Comparison of ENCODE assay signal across 11 cellular contexts in the genomic region with DNA sequence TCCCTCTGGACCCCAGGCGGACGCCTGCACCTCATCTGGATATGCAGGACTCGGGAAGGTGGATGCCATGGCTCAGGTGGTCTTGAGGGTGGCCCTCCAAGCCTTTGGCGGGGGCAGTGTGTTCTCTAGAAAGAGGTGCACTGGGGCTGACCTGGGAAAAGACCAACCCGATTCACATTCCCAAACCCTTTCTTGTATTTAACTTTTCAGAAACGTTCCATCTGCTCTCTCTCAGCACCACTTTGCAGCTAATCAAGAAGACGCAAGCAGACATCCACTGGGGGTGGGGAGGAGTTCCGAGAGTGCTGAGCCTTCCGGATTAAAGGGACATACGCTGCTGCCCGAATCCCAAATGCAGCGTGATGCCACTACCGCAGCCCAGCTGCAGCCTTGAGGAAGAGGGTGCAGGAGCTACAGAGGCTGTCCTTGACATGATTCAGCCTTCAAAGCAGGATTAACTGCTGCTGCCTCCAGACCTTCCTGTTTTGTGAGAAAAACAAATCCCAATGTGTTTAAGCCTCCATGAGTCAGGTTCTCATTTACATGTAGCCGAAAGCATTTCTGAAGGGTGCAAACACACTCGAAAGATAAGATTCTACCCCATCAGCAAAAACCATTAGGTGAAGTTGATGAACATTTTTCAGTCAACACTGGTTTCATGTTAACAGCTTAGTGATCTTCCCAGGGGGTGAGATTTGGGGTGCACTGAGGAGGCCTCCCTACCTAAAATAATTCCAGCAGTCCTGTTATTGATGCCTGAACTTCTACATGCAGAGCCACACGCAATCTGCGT. TPM values are rescaled to one million over a fixed set of nuclear protein-coding genes. Genes with fewer than 3 reads are reported as not detected.
DNase-seq lines count a peak whose midpoint lies in the region; ATAC-seq, FAIRE-seq and TF ChIP-seq lines count a peak whose summit lies in the region.
"Had no signal": no experiment of that assay in that cellular context is flagged by ENCODE, and none has a peak within 500 bp of the region (broad histone marks: within the 10 kb centered on the region; RNA-seq: fewer than 3 reads in every experiment).

No MANE protein-coding gene starts in this region.

- H3K9me3 ChIP-seq in HepG2 (ENCODE audit: low read length) (no peaks in the 10 kb centered on the region), prostate gland (no peaks in the 10 kb centered on the region)

- CTCF ChIA-PET in AG04449 (lab: Yijun Ruan, JAX) (interaction anchor here (1.2 to 1.7 kb wide), 6 partner anchors 9 to 273 kb away, joined by 3 to 6 read pairs (median 4); a partner anchor contains a TSS), HepG2 (lab: Yijun Ruan, JAX; ENCODE audit: low intra/inter-chr PET ratio, low total read pairs) (no interaction called here)

- no peaks in the 10 kb centered on the region for H4K20me1 ChIP-seq in HepG2 (ENCODE audit: insufficient read depth, low read length)

- BruUV-seq in HepG2 (replicated peaks; lab: Mats Ljungman, UMichigan), result no TSS peak

- no peak overlapping the region for H3K4me2 ChIP-seq in HepG2 (ENCODE audit: low read depth, low read length)

- H2AFZ ChIP-seq in HepG2 (ENCODE audit: low read length), result no peak overlapping the region

- H3K27me3 ChIP-seq in brain microvascular endothelial cell (replicated peaks), result no peaks in the 10 kb centered on the region
- peaks cover 4 to 45% of the 10 kb centered on the region in 2 experiments; a peak in 4 of 5 replicates for H3K27me3 ChIP-seq in HepG2 (ENCODE audit: control insufficient read depth in 1 of 2, insufficient read depth in 2 of 2, low read length in 2 of 2)
- H3K27me3 ChIP-seq in prostate gland (replicated peaks; ENCODE audit: insufficient read depth), result no peaks in the 10 kb centered on the region

- ATAC-seq in HepG2 (no peak), GM19397 (IDR thresholded peaks at IDR 0.05; ENCODE audit: unreplicated experiment) (no peak), HG03159 (IDR thresholded peaks at IDR 0.05; ENCODE audit: unreplicated experiment) (no peak)

- in situ Hi-C loops in brain microvascular endothelial cell (cut with HindIII; ENCODE audit: low pct_ligation_motif_present, low sequenced_read_pairs), result no loop called here
- in situ Hi-C loops in HepG2 (cut with HindIII; ENCODE audit: extremely low pct_ligation_motif_present, low pct_unique_long_range_greater_than_20kb), result no loop called here

- H3K9ac ChIP-seq in HepG2 (ENCODE audit: insufficient read depth, low read depth, low read length), result no peak overlapping the region

- intact Hi-C loops in HepG2 (cut with micrococcal nuclease; ENCODE audit: unreplicated experiment) (no loop called here), prostate gland (cut with DNase I) (no loop called here)

- POLR2A ChIA-PET in AG04449 (lab: Yijun Ruan, JAX), result interaction anchor here (1.8 kb wide), 1 partner anchor 74 kb away, joined by 7 read pairs; a partner anchor contains a TSS
- POLR2A ChIA-PET in HepG2 (lab: Yijun Ruan, JAX), result no interaction called here

- H3K27ac ChIP-seq in brain microvascular endothelial cell (no peak overlapping the region), HepG2 (ENCODE audit: extremely low read length, insufficient read depth, low read length) (no peak overlapping the region), prostate gland (no peak overlapping the region)

- TF ChIP-seq POLR2A in HepG2 (IDR thresholded peaks at IDR 0.05; ENCODE audit: insufficient read depth in 1 of 2, low read depth in 2 of 2, low read length in 2 of 2) (no peak), prostate gland (IDR thresholded peaks at IDR 0.05) (no peak)

- peaks cover 13% of the 10 kb centered on the region for H3K4me1 ChIP-seq in HepG2 (ENCODE audit: insufficient read depth, low read length)
- H3K4me1 ChIP-seq in prostate gland (replicated peaks), result no peaks in the 10 kb centered on the region

- peak overlapping the region; percentile 18; the same call in 1 of the 2 replicates for H3K4me3 ChIP-seq in AG04449 (ENCODE audit: low read depth, low read length)
- H3K4me3 ChIP-seq in brain microvascular endothelial cell (ENCODE audit: low read depth, low read length), result no peak overlapping the region
- H3K4me3 ChIP-seq in HepG2 (replicated peaks in 1 of 3; ENCODE audit: insufficient read depth in 1 of 3, low read depth in 2 of 3, low read length in 3 of 3), result no peak overlapping the region
- no peak overlapping the region for H3K4me3 ChIP-seq in prostate gland

- no peak for DNase-seq in AG04449 (ENCODE audit: low read depth, low spot score)
- peak; percentile 23 for DNase-seq in HPDE6-E6E7 (ENCODE audit: extremely low spot score)
- DNase-seq in brain microvascular endothelial cell, result peak; percentile 19
- DNase-seq in HepG2 (ENCODE audit: low spot score), result no peak
- DNase-seq in prostate gland (ENCODE audit: low spot score), result no peak
- no peak for DNase-seq in activated CD4-positive, alpha-beta T cell treated with anti-CD3 and anti-CD28 coated beads, Interleukin-2, amount 50 U/mL, for 4 hours
- DNase-seq: activated CD4-positive, CD25-positive, alpha-beta regulatory T cell treated with anti-CD3 and anti-CD28 coated beads, Interleukin-2, amount 50 U/mL, for 72 hours; midbrain; NCI-H345 had no signal

- TF ChIP-seq CTCF in AG04449 (IDR thresholded peaks at IDR 0.05; ENCODE audit: insufficient read depth, low read length, missing control alignments) (no peak), brain microvascular endothelial cell (IDR thresholded peaks at IDR 0.05; ENCODE audit: low read depth, low read length, missing control alignments) (no peak), HepG2 (CRISPR knock-in tag; IDR thresholded peaks at IDR 0.05) (no peak), prostate gland (IDR thresholded peaks at IDR 0.05) (no peak)

- TF ChIP-seq RAD21 in HepG2 (CRISPR knock-in tag; IDR thresholded peaks at IDR 0.05), result no peak

- no peaks in the 10 kb centered on the region for H3K79me2 ChIP-seq in HepG2 (ENCODE audit: insufficient read depth, low read length)

- TF ChIP-seq EP300 in HepG2 (IDR thresholded peaks at IDR 0.05; ENCODE audit: low read depth in 2 of 2, low read length in 2 of 2) (no peak), HepG2 (CRISPR knock-in tag; IDR thresholded peaks at IDR 0.05; ENCODE audit: borderline replicate concordance) (no peak)

- FAIRE-seq in HepG2 (lab: Jason Lieb, UNC), result no peak

- H3K36me3 ChIP-seq in brain microvascular endothelial cell (replicated peaks) (no peaks in the 10 kb centered on the region), HepG2 (replicated peaks in 1 of 2; ENCODE audit: control insufficient read depth in 1 of 2, insufficient read depth in 2 of 2, low read length in 2 of 2) (no peaks in the 10 kb centered on the region), prostate gland (no peaks in the 10 kb centered on the region)

- 33% methylated on average over 16 of the region's 17 CpGs for WGBS in HepG2 (ENCODE audit: low lambda C conversion rate)
- 50% methylated on average over 17 of the region's 17 CpGs for WGBS in prostate gland

TF ChIP-seq in HepG2, 621 proteins besides CTCF, POLR2A, EP300 and RAD21 (continues in another document):
- TF ChIP-seq ZNF883 (CRISPR knock-in tag; IDR thresholded peaks at IDR 0.05; ENCODE audit: not compliant biosample characterization) (no peak), FOXK1 (CRISPR knock-in tag; IDR thresholded peaks at IDR 0.05; ENCODE audit: borderline replicate concordance, low read depth) (no peak), ZNF3 (CRISPR knock-in tag; IDR thresholded peaks at IDR 0.05) (no peak), MAFF (IDR thresholded peaks at IDR 0.05; ENCODE audit: low read depth, low read length) (peak; percentile 62; the same call in 1 of the 2 replicates), ZNF451 (CRISPR knock-in tag; IDR thresholded peaks at IDR 0.05) (no peak)
- TF ChIP-seq, protein P1, sequence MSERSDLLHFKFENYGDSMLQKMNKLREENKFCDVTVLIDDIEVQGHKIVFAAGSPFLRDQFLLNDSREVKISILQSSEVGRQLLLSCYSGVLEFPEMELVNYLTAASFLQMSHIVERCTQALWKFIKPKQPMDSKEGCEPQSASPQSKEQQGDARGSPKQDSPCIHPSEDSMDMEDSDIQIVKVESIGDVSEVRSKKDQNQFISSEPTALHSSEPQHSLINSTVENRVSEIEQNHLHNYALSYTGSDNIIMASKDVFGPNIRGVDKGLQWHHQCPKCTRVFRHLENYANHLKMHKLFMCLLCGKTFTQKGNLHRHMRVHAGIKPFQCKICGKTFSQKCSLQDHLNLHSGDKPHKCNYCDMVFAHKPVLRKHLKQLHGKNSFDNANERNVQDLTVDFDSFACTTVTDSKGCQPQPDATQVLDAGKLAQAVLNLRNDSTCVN (CRISPR knock-in tag; IDR thresholded peaks at IDR 0.05; ENCODE audit: borderline replicate concordance), result no peak

RNA-seq across cellular contexts. Expression of a gene that starts 40.0 kb away (rescaled TPM):
- total RNA-seq in HepG2 (2016; rRNA removed; fragmentation: Illumina TruSeq; extraction: Trizol) (63.3 and 77.5 TPM in 2 replicates), prostate gland (10 to 100 TPM; 40.5 to 59.2 TPM)
- total RNA-seq in HepG2 (2016; cell fraction: cytosol; rRNA removed; fragmentation: Illumina TruSeq; extraction: Trizol; ENCODE audit: low read depth), result 28.7 and 33.2 TPM in 2 replicates
- 57.4 and 73.5 TPM in 2 replicates for total RNA-seq in HepG2 (2016; cell fraction: insoluble cytoplasmic fraction; rRNA removed; fragmentation: Illumina TruSeq; extraction: Trizol)
- 62.2 and 67.8 TPM in 2 replicates for total RNA-seq in HepG2 (2016; cell fraction: membrane; rRNA removed; fragmentation: Illumina TruSeq; extraction: Trizol)
- total RNA-seq in HepG2 (2016; cell fraction: nucleus; rRNA removed; fragmentation: Illumina TruSeq; extraction: Trizol), result 64.2 and 72.7 TPM in 2 replicates
- polyA plus RNA-seq in HepG2 (2011; rRNA removed), result 26.6 and 30.7 TPM in 2 replicates
- 13.0 and 14.3 TPM in 2 replicates for polyA plus RNA-seq in HepG2 (2011; cell fraction: cytosol; rRNA removed)
- polyA plus RNA-seq in HepG2 (2011; cell fraction: nucleus; rRNA removed), result 71.7 and 86.3 TPM in 2 replicates
- 46.3 and 82.5 TPM in 2 replicates for polyA plus RNA-seq in HepG2 (2012)
- 55.3 and 78.7 TPM in 2 replicates for polyA plus RNA-seq in HepG2 (2016; cell fraction: cytosol; fragmentation: Illumina TruSeq; extraction: Trizol; ENCODE audit: low read depth)
- polyA plus RNA-seq in HepG2 (2016; cell fraction: insoluble cytoplasmic fraction; fragmentation: Illumina TruSeq; extraction: Trizol; ENCODE audit: low read depth), result 145 and 152 TPM in 2 replicates
- 95.4 and 110 TPM in 2 replicates for polyA plus RNA-seq in HepG2 (2016; cell fraction: membrane; fragmentation: Illumina TruSeq; extraction: Trizol; ENCODE audit: low read depth)
- 232 and 242 TPM in 2 replicates for polyA plus RNA-seq in HepG2 (2016; cell fraction: nucleus; fragmentation: Illumina TruSeq; extraction: Trizol; ENCODE audit: insufficient read depth, low read depth)
- 15.7 and 19.9 TPM in 2 replicates for polyA minus RNA-seq in HepG2 (2011; rRNA and poly(A)+ RNA removed; ENCODE audit: low replicate concordance)
- 7.2 and 7.9 TPM in 2 replicates for polyA minus RNA-seq in HepG2 (2011; cell fraction: cytosol; rRNA and poly(A)+ RNA removed)
- polyA minus RNA-seq in HepG2 (2011; cell fraction: nucleus; rRNA and poly(A)+ RNA removed), result 48.2 and 50.1 TPM in 2 replicates

Comparison
In these comparisons a context has a peak if more than half of its experiments do, and no peak if none do; other contexts are left out.
1. DNase-seq: peak in HPDE6-E6E7 (single experiment) and brain microvascular endothelial cell (single experiment); none in AG04449 (single experiment), HepG2 (single experiment), prostate gland (single experiment) and activated CD4-positive, alpha-beta T cell treated with anti-CD3 and anti-CD28 coated beads, Interleukin-2, amount 50 U/mL, for 4 hours (0 of 2).